Comparison of ENCODE assay signal across 1 cellular context in the genomic region with DNA sequence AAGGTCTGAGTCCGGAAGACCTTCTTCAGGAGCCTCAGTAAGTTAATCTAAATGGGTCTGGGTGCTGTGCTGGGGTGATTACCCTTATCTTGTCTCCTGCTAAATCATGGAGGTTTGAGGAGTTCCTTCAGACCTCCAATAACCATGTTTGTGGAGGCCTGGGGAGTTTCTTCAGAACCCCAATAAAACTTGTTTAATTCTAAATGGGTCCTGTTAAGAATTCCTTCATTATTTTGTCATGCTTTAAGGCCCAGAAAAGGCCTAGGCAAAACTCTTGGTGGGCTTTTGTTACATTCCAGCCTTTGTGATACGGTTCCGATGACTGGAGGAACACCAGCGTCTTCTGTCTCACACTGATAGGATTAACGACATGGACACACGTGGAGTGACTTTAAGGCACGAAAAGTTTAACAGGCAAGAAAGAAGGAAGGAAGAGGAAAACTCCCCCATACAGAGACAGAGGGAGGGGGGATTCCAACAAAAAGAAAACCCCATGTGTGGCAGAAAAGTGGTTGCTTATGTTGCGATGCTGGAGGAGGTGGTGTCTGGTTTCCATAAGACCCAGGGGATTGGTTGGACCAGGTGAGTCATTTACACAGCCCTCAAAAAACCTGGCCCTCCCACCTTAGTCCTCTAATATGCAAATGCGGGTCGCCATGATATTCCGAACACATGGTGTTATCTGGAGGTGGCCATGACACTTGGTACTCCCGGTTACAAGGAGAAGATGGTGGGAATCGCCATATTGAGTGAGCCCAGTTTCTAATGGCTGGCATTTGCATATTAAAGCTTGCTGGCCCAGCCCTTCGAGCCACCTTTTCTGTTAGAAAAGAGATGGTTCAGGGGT.
A peak's percentile ranks its signal among the peaks of the same experiment; 100 is the strongest.
TF ChIP-seq lines count a peak whose summit lies in the region.

No MANE protein-coding gene starts in this region.

TF ChIP-seq in K562, 482 proteins besides CTCF, POLR2A, EP300 and RAD21 (continued from another document and continues in another):
- TF ChIP-seq POLR2AphosphoS5 (IDR thresholded peaks at IDR 0.05; ENCODE audit: control insufficient read depth, insufficient read depth, low read depth, low read length) (peak; percentile 36; the same call in 1 of the 2 replicates), TEAD4 (IDR thresholded peaks at IDR 0.05; ENCODE audit: low read length) (peak; percentile 61), TEAD4 (CRISPR knock-in tag; IDR thresholded peaks at IDR 0.05; ENCODE audit: borderline replicate concordance) (no peak), ZNF584 (CRISPR knock-in tag; IDR thresholded peaks at IDR 0.05; ENCODE audit: low read depth) (no peak), CBFA2T3 (IDR thresholded peaks at IDR 0.05) (peak; percentile 89), PHTF2 (CRISPR knock-in tag; IDR thresholded peaks at IDR 0.05) (no peak), ZNF586 (CRISPR knock-in tag; conservative IDR thresholded peaks at IDR 0.05) (no peak), RFX1 (IDR thresholded peaks at IDR 0.05) (no peak; the same call in 1 of the 2 replicates), MAFG (tag; conservative IDR thresholded peaks at IDR 0.05) (no peak; the same call in 1 of the 2 replicates), ZNF717 (CRISPR knock-in tag; IDR thresholded peaks at IDR 0.05) (no peak), CCNT2 (IDR thresholded peaks at IDR 0.05; ENCODE audit: borderline replicate concordance, extremely low read depth, insufficient read length, low read depth, low read length) (no peak), CHCHD3 (CRISPR knock-in tag; IDR thresholded peaks at IDR 0.05) (no peak), KDM1A (IDR thresholded peaks at IDR 0.05) (peak; percentile 55 to 64; a peak in 3 of 4 replicates), MYC (IDR thresholded peaks at IDR 0.05; ENCODE audit: low read depth, low read length) (peak; percentile 97), MYC (CRISPR knock-in tag; IDR thresholded peaks at IDR 0.05; ENCODE audit: borderline replicate concordance, low read depth) (peak; percentile 77; the same call in 1 of the 2 replicates), FUS (optimal IDR thresholded peaks at IDR 0.05; ENCODE audit: low read depth, low read length) (no peak), MAZ (CRISPR knock-in tag; conservative IDR thresholded peaks at IDR 0.05 in 1 of 2, IDR thresholded peaks at IDR 0.05 in 1 of 2) (0 out of 4 replicates have a peak, but pooled peaks of 1 of the 2 experiments have one; percentile 6), HDAC1 (IDR thresholded peaks at IDR 0.05) (peak in 1 of 2 experiments; percentile 77; a peak in 2 of 4 replicates), ATF1 (CRISPR knock-in tag; IDR thresholded peaks at IDR 0.05) (no peak), ATF1 (tag; IDR thresholded peaks at IDR 0.05) (peak; percentile 72), CBFA2T2 (conservative IDR thresholded peaks at IDR 0.05) (peak; percentile 74), MCM2 (IDR thresholded peaks at IDR 0.05; ENCODE audit: low read depth) (no peak), TRIM24 (IDR thresholded peaks at IDR 0.05) (peak; percentile 26 to 66; a peak in 2 of 4 replicates)
- TF ChIP-seq, protein P1, sequence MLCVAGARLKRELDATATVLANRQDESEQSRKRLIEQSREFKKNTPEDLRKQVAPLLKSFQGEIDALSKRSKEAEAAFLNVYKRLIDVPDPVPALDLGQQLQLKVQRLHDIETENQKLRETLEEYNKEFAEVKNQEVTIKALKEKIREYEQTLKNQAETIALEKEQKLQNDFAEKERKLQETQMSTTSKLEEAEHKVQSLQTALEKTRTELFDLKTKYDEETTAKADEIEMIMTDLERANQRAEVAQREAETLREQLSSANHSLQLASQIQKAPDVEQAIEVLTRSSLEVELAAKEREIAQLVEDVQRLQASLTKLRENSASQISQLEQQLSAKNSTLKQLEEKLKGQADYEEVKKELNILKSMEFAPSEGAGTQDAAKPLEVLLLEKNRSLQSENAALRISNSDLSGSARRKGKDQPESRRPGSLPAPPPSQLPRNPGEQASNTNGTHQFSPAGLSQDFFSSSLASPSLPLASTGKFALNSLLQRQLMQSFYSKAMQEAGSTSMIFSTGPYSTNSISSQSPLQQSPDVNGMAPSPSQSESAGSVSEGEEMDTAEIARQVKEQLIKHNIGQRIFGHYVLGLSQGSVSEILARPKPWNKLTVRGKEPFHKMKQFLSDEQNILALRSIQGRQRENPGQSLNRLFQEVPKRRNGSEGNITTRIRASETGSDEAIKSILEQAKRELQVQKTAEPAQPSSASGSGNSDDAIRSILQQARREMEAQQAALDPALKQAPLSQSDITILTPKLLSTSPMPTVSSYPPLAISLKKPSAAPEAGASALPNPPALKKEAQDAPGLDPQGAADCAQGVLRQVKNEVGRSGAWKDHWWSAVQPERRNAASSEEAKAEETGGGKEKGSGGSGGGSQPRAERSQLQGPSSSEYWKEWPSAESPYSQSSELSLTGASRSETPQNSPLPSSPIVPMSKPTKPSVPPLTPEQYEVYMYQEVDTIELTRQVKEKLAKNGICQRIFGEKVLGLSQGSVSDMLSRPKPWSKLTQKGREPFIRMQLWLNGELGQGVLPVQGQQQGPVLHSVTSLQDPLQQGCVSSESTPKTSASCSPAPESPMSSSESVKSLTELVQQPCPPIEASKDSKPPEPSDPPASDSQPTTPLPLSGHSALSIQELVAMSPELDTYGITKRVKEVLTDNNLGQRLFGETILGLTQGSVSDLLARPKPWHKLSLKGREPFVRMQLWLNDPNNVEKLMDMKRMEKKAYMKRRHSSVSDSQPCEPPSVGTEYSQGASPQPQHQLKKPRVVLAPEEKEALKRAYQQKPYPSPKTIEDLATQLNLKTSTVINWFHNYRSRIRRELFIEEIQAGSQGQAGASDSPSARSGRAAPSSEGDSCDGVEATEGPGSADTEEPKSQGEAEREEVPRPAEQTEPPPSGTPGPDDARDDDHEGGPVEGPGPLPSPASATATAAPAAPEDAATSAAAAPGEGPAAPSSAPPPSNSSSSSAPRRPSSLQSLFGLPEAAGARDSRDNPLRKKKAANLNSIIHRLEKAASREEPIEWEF (CRISPR knock-in tag; IDR thresholded peaks at IDR 0.05) = peak; percentile 75
- TF ChIP-seq, protein P2, sequence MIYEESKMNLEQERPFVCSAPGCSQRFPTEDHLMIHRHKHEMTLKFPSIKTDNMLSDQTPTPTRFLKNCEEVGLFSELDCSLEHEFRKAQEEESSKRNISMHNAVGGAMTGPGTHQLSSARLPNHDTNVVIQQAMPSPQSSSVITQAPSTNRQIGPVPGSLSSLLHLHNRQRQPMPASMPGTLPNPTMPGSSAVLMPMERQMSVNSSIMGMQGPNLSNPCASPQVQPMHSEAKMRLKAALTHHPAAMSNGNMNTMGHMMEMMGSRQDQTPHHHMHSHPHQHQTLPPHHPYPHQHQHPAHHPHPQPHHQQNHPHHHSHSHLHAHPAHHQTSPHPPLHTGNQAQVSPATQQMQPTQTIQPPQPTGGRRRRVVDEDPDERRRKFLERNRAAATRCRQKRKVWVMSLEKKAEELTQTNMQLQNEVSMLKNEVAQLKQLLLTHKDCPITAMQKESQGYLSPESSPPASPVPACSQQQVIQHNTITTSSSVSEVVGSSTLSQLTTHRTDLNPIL (CRISPR knock-in tag; IDR thresholded peaks at IDR 0.05) = no peak
- TF ChIP-seq, protein P3, sequence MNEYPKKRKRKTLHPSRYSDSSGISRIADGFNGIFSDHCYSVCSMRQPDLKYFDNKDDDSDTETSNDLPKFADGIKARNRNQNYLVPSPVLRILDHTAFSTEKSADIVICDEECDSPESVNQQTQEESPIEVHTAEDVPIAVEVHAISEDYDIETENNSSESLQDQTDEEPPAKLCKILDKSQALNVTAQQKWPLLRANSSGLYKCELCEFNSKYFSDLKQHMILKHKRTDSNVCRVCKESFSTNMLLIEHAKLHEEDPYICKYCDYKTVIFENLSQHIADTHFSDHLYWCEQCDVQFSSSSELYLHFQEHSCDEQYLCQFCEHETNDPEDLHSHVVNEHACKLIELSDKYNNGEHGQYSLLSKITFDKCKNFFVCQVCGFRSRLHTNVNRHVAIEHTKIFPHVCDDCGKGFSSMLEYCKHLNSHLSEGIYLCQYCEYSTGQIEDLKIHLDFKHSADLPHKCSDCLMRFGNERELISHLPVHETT (CRISPR knock-in tag; conservative IDR thresholded peaks at IDR 0.05 in 1 of 2, IDR thresholded peaks at IDR 0.05 in 1 of 2) = peak in 1 of 2 experiments; percentile 55; a peak in 1 of 4 replicates
- TF ChIP-seq, protein P4, sequence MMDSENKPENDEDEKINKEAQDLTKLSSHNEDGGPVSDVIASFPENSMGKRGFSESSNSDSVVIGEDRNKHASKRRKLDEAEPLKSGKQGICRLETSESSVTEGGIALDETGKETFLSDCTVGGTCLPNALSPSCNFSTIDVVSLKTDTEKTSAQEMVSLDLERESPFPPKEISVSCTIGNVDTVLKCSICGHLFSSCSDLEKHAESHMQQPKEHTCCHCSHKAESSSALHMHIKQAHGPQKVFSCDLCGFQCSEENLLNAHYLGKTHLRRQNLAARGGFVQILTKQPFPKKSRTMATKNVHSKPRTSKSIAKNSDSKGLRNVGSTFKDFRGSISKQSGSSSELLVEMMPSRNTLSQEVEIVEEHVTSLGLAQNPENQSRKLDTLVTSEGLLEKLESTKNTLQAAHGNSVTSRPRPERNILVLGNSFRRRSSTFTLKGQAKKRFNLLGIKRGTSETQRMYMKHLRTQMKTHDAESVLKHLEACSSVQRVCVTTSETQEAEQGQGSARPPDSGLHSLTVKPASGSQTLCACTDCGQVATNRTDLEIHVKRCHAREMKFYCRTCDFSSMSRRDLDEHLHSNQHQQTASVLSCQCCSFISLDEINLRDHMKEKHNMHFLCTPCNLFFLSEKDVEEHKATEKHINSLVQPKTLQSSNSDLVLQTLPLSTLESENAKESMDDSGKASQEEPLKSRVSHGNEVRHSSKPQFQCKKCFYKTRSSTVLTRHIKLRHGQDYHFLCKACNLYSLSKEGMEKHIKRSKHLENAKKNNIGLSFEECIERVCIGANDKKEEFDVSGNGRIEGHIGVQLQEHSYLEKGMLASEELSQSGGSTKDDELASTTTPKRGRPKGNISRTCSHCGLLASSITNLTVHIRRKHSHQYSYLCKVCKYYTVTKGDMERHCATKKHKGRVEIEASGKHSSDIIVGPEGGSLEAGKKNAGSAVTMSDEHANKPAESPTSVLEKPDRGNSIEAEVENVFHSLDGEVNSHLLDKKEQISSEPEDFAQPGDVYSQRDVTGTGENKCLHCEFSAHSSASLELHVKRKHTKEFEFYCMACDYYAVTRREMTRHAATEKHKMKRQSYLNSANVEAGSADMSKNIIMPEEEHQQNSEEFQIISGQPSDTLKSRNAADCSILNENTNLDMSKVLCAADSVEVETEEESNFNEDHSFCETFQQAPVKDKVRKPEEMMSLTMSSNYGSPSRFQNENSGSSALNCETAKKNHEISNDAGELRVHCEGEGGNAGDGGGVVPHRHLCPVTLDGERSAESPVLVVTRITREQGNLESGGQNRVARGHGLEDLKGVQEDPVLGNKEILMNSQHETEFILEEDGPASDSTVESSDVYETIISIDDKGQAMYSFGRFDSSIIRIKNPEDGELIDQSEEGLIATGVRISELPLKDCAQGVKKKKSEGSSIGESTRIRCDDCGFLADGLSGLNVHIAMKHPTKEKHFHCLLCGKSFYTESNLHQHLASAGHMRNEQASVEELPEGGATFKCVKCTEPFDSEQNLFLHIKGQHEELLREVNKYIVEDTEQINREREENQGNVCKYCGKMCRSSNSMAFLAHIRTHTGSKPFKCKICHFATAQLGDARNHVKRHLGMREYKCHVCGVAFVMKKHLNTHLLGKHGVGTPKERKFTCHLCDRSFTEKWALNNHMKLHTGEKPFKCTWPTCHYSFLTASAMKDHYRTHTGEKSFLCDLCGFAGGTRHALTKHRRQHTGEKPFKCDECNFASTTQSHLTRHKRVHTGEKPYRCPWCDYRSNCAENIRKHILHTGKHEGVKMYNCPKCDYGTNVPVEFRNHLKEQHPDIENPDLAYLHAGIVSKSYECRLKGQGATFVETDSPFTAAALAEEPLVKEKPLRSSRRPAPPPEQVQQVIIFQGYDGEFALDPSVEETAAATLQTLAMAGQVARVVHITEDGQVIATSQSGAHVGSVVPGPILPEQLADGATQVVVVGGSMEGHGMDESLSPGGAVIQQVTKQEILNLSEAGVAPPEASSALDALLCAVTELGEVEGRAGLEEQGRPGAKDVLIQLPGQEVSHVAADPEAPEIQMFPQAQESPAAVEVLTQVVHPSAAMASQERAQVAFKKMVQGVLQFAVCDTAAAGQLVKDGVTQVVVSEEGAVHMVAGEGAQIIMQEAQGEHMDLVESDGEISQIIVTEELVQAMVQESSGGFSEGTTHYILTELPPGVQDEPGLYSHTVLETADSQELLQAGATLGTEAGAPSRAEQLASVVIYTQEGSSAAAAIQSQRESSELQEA (IDR thresholded peaks at IDR 0.05; ENCODE audit: low read depth) = no peak
- TF ChIP-seq, protein P5, sequence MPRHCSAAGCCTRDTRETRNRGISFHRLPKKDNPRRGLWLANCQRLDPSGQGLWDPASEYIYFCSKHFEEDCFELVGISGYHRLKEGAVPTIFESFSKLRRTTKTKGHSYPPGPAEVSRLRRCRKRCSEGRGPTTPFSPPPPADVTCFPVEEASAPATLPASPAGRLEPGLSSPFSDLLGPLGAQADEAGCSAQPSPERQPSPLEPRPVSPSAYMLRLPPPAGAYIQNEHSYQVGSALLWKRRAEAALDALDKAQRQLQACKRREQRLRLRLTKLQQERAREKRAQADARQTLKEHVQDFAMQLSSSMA (CRISPR knock-in tag; IDR thresholded peaks at IDR 0.05) = no peak
- TF ChIP-seq, protein P6, sequence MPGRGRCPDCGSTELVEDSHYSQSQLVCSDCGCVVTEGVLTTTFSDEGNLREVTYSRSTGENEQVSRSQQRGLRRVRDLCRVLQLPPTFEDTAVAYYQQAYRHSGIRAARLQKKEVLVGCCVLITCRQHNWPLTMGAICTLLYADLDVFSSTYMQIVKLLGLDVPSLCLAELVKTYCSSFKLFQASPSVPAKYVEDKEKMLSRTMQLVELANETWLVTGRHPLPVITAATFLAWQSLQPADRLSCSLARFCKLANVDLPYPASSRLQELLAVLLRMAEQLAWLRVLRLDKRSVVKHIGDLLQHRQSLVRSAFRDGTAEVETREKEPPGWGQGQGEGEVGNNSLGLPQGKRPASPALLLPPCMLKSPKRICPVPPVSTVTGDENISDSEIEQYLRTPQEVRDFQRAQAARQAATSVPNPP (IDR thresholded peaks at IDR 0.05; ENCODE audit: borderline replicate concordance, insufficient read depth, insufficient read length) = no peak
- TF ChIP-seq, protein P7, sequence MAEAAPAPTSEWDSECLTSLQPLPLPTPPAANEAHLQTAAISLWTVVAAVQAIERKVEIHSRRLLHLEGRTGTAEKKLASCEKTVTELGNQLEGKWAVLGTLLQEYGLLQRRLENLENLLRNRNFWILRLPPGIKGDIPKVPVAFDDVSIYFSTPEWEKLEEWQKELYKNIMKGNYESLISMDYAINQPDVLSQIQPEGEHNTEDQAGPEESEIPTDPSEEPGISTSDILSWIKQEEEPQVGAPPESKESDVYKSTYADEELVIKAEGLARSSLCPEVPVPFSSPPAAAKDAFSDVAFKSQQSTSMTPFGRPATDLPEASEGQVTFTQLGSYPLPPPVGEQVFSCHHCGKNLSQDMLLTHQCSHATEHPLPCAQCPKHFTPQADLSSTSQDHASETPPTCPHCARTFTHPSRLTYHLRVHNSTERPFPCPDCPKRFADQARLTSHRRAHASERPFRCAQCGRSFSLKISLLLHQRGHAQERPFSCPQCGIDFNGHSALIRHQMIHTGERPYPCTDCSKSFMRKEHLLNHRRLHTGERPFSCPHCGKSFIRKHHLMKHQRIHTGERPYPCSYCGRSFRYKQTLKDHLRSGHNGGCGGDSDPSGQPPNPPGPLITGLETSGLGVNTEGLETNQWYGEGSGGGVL (CRISPR knock-in tag; IDR thresholded peaks at IDR 0.05) = no peak
- TF ChIP-seq, protein P8, sequence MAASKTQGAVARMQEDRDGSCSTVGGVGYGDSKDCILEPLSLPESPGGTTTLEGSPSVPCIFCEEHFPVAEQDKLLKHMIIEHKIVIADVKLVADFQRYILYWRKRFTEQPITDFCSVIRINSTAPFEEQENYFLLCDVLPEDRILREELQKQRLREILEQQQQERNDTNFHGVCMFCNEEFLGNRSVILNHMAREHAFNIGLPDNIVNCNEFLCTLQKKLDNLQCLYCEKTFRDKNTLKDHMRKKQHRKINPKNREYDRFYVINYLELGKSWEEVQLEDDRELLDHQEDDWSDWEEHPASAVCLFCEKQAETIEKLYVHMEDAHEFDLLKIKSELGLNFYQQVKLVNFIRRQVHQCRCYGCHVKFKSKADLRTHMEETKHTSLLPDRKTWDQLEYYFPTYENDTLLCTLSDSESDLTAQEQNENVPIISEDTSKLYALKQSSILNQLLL (CRISPR knock-in tag; IDR thresholded peaks at IDR 0.05; ENCODE audit: borderline replicate concordance) = no peak
